14 cellular contexts compared by ENCODE assay signal in genomic region chr18:76462326-76462694, GRCh38.
"Had no signal": no experiment of that assay in that cellular context is flagged by ENCODE, and none has a peak within 500 bp of the region (broad histone marks: within the 10 kb centered on the region; RNA-seq: fewer than 3 reads in every experiment).

No MANE protein-coding gene starts in this region.

- H3K27ac Mint-ChIP-seq: activated CD4-positive, alpha-beta memory T cell treated with anti-CD3 and anti-CD28 coated beads, Interleukin-2, amount 10 ng/mL, durations not matched to agents 7 days and 5 days; activated CD4-positive, alpha-beta T cell treated with anti-CD3 and anti-CD28 coated beads for 36 hours; activated naive CD8-positive, alpha-beta T cell treated with anti-CD3 and anti-CD28 coated beads, Interleukin-2, amount 50 U/mL, for 24 hours; T-cell had no signal

- H3K4me3 Mint-ChIP-seq: activated CD4-positive, alpha-beta memory T cell treated with anti-CD3 and anti-CD28 coated beads, Interleukin-2, amount 10 ng/mL, durations not matched to agents 7 days and 5 days; activated CD4-positive, alpha-beta T cell treated with anti-CD3 and anti-CD28 coated beads for 36 hours; activated naive CD8-positive, alpha-beta T cell treated with anti-CD3 and anti-CD28 coated beads, Interleukin-2, amount 50 U/mL, for 24 hours; T-cell had no signal

- H3K27ac ChIP-seq: ascending aorta, epithelial cell of prostate, hepatocyte, thyroid gland, WERI-Rb-1 had no signal

- DNase-seq: activated CD4-positive, alpha-beta memory T cell treated with anti-CD3 and anti-CD28 coated beads, Interleukin-2, amount 10 ng/mL, durations not matched to agents 7 days and 5 days; activated CD4-positive, alpha-beta T cell treated with anti-CD3 and anti-CD28 coated beads for 36 hours; activated CD8-positive, alpha-beta memory T cell treated with anti-CD3 and anti-CD28 coated beads, Interleukin-2, amount 50 U/mL, for 4 hours; activated naive CD4-positive, alpha-beta T cell treated with Interleukin-2 at 50 U/mL for 16 hours; activated naive CD8-positive, alpha-beta T cell treated with anti-CD3 and anti-CD28 coated beads, Interleukin-2, amount 50 U/mL, for 24 hours; effector memory CD4-positive, alpha-beta T cell; kidney; small intestine; T-cell; thyroid gland; WERI-Rb-1 had no signal

- H3K9me3 Mint-ChIP-seq: activated CD4-positive, alpha-beta memory T cell treated with anti-CD3 and anti-CD28 coated beads, Interleukin-2, amount 10 ng/mL, durations not matched to agents 7 days and 5 days; activated naive CD8-positive, alpha-beta T cell treated with anti-CD3 and anti-CD28 coated beads, Interleukin-2, amount 50 U/mL, for 24 hours; T-cell had no signal

- H3K9me3 ChIP-seq: ascending aorta, thyroid gland had no signal

- ATAC-seq: activated CD4-positive, alpha-beta T cell treated with anti-CD3 and anti-CD28 coated beads for 36 hours; activated naive CD8-positive, alpha-beta T cell treated with anti-CD3 and anti-CD28 coated beads, Interleukin-2, amount 50 U/mL, for 24 hours; T-cell had no signal

- H2AFZ ChIP-seq: hepatocyte had no signal

- H3K27me3 Mint-ChIP-seq: activated CD4-positive, alpha-beta T cell treated with anti-CD3 and anti-CD28 coated beads for 36 hours; activated naive CD8-positive, alpha-beta T cell treated with anti-CD3 and anti-CD28 coated beads, Interleukin-2, amount 50 U/mL, for 24 hours; T-cell had no signal

- H3K27me3 ChIP-seq: ascending aorta, hepatocyte, thyroid gland had no signal

- H3K36me3 ChIP-seq: ascending aorta, thyroid gland had no signal

- H3K4me3 ChIP-seq: ascending aorta, hepatocyte, thyroid gland had no signal

- H3K4me2 ChIP-seq: hepatocyte had no signal
